Comparison of ENCODE assay signal across 1 cellular context in the genomic region with DNA sequence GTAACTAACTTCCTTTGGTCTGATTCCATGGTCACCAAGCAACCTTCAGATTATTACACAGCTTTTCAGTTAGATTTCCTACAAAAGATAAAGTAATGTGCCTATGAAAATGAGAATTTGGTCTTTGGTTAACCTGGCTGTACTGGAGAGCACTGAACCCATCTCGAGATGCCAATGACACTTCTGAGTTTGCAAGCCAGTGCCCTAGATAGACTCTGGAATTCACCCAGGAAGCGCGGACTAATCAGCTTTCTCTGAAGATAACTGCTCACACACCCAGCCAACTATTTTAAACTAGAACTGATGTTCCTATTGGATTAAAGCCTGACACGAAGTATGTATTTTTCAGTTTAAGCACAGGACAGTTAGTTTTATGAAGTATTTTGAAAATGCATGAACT.
TF ChIP-seq lines count a peak whose summit lies in the region.

No MANE protein-coding gene starts in this region.

TF ChIP-seq in WTC11, 78 proteins besides CTCF, POLR2A, EP300 and RAD21 (continued from another document):
- TF ChIP-seq, protein P1, sequence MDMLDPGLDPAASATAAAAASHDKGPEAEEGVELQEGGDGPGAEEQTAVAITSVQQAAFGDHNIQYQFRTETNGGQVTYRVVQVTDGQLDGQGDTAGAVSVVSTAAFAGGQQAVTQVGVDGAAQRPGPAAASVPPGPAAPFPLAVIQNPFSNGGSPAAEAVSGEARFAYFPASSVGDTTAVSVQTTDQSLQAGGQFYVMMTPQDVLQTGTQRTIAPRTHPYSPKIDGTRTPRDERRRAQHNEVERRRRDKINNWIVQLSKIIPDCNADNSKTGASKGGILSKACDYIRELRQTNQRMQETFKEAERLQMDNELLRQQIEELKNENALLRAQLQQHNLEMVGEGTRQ (CRISPR knock-in tag; IDR thresholded peaks at IDR 0.05) = no peak
- no peak for TF ChIP-seq NFATC4 (CRISPR knock-in tag; IDR thresholded peaks at IDR 0.05)
- no peak for TF ChIP-seq ZNF396 (CRISPR knock-in tag; IDR thresholded peaks at IDR 0.05; ENCODE audit: borderline replicate concordance)
- TF ChIP-seq, protein P2, sequence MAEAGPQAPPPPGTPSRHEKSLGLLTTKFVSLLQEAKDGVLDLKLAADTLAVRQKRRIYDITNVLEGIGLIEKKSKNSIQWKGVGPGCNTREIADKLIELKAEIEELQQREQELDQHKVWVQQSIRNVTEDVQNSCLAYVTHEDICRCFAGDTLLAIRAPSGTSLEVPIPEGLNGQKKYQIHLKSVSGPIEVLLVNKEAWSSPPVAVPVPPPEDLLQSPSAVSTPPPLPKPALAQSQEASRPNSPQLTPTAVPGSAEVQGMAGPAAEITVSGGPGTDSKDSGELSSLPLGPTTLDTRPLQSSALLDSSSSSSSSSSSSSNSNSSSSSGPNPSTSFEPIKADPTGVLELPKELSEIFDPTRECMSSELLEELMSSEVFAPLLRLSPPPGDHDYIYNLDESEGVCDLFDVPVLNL (CRISPR knock-in tag; IDR thresholded peaks at IDR 0.05; ENCODE audit: borderline replicate concordance, low read depth) = no peak
- TF ChIP-seq HMGA2 (CRISPR knock-in tag; IDR thresholded peaks at IDR 0.05) = no peak
- no peak for TF ChIP-seq NFYB (CRISPR knock-in tag; conservative IDR thresholded peaks at IDR 0.05; ENCODE audit: low read depth)
- TF ChIP-seq EMX1 (CRISPR knock-in tag; IDR thresholded peaks at IDR 0.05) = no peak
- no peak for TF ChIP-seq ZNF423 (CRISPR knock-in tag; IDR thresholded peaks at IDR 0.05)
- no peak for TF ChIP-seq ESRRA (CRISPR knock-in tag; IDR thresholded peaks at IDR 0.05; ENCODE audit: borderline replicate concordance)
- no peak for TF ChIP-seq FOXP1 (CRISPR knock-in tag; IDR thresholded peaks at IDR 0.05; ENCODE audit: borderline replicate concordance)
- no peak for TF ChIP-seq ZNF219 (CRISPR knock-in tag; IDR thresholded peaks at IDR 0.05; ENCODE audit: borderline replicate concordance)
- no peak for TF ChIP-seq JAZF1 (CRISPR knock-in tag; IDR thresholded peaks at IDR 0.05)
- TF ChIP-seq, protein P3, sequence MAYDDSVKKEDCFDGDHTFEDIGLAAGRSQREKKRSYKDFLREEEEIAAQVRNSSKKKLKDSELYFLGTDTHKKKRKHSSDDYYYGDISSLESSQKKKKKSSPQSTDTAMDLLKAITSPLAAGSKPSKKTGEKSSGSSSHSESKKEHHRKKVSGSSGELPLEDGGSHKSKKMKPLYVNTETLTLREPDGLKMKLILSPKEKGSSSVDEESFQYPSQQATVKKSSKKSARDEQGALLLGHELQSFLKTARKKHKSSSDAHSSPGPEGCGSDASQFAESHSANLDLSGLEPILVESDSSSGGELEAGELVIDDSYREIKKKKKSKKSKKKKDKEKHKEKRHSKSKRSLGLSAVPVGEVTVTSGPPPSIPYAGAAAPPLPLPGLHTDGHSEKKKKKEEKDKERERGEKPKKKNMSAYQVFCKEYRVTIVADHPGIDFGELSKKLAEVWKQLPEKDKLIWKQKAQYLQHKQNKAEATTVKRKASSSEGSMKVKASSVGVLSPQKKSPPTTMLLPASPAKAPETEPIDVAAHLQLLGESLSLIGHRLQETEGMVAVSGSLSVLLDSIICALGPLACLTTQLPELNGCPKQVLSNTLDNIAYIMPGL (CRISPR knock-in tag; IDR thresholded peaks at IDR 0.05) = no peak
TF ChIP-seq in WTC11: peak in this region for 0.
